Comparison of ENCODE assay signal across 8 cellular contexts in genomic region chr1:3069491-3070303, GRCh38. TPM values are rescaled to one million over a fixed set of nuclear protein-coding genes. Genes with fewer than 3 reads are reported as not detected.
DNase-seq lines count a peak whose midpoint lies in the region; ATAC-seq and TF ChIP-seq lines count a peak whose summit lies in the region.

No MANE protein-coding gene starts in this region.

- no peaks in the 10 kb centered on the region for H3K9me3 Mint-ChIP-seq in activated T-cell treated with anti-CD3 and anti-CD28 coated beads, Interleukin-2, amount 50 U/mL, for 4 hours
- no peaks in the 10 kb centered on the region for H3K9me3 Mint-ChIP-seq in neural crest cell

- peaks cover 41% of the 10 kb centered on the region for H3K27me3 Mint-ChIP-seq in activated T-cell treated with anti-CD3 and anti-CD28 coated beads, Interleukin-2, amount 50 U/mL, for 4 hours (ENCODE audit: low read depth)
- H3K27me3 Mint-ChIP-seq in neural crest cell (ENCODE audit: low read depth) = peaks cover 73% of the 10 kb centered on the region

- ATAC-seq in activated T-cell treated with anti-CD3 and anti-CD28 coated beads, Interleukin-2, amount 50 U/mL, for 4 hours = peak; percentile 15 to 36
- ATAC-seq in foreskin keratinocyte = peak; percentile 7
- no peak for ATAC-seq in activated CD4-positive, CD25-positive, alpha-beta regulatory T cell treated with anti-CD3 and anti-CD28 coated beads, Interleukin-2, amount 50 U/mL, for 24 hours

- H3K4me1 ChIP-seq in foreskin keratinocyte = no peaks in the 10 kb centered on the region

- TF ChIP-seq CTCF in foreskin keratinocyte (conservative IDR thresholded peaks at IDR 0.05) (peak; percentile 38), neural crest cell (conservative IDR thresholded peaks at IDR 0.05) (peak; percentile 52)

- peaks cover 3% of the 10 kb centered on the region for H3K4me1 Mint-ChIP-seq in activated T-cell treated with anti-CD3 and anti-CD28 coated beads, Interleukin-2, amount 50 U/mL, for 4 hours (ENCODE audit: low read depth)
- peaks cover 9% of the 10 kb centered on the region for H3K4me1 Mint-ChIP-seq in neural crest cell

- DNase-seq in activated T-cell treated with anti-CD3 and anti-CD28 coated beads, Interleukin-2, amount 50 U/mL, for 4 hours = no peak
- no peak for DNase-seq in activated T-cell treated with anti-CD3 and anti-CD28 coated beads, Interleukin-2, amount 50 U/mL, for 1 hour
- DNase-seq in UCSD-AML1 (lab: John Stamatoyannopoulos, UW; ENCODE audit: unreplicated experiment) = peak; percentile 50
- no peak for DNase-seq in foreskin keratinocyte
- peak; percentile 65 for DNase-seq in neural crest cell (ENCODE audit: low read depth, low spot score)
- no peak for DNase-seq in NAMALWA (ENCODE audit: low spot score)
- DNase-seq in germinal center (ENCODE audit: low spot score) = no peak

- H3K27ac Mint-ChIP-seq in neural crest cell (ENCODE audit: unreplicated experiment) = no peak overlapping the region

- H3K36me3 Mint-ChIP-seq in activated T-cell treated with anti-CD3 and anti-CD28 coated beads, Interleukin-2, amount 50 U/mL, for 4 hours (ENCODE audit: insufficient read depth) = no peaks in the 10 kb centered on the region
- H3K36me3 Mint-ChIP-seq in neural crest cell (ENCODE audit: low read depth) = no peaks in the 10 kb centered on the region

- H3K27ac ChIP-seq in foreskin keratinocyte = no peak overlapping the region

- peaks cover 93% of the 10 kb centered on the region for H3K27me3 ChIP-seq in foreskin keratinocyte

- H3K4me3 Mint-ChIP-seq in activated T-cell treated with anti-CD3 and anti-CD28 coated beads, Interleukin-2, amount 50 U/mL, for 4 hours = peak overlapping the region; percentile 51
- peak overlapping the region; percentile 90 for H3K4me3 Mint-ChIP-seq in neural crest cell

RNA-seq across cellular contexts. Expression of gene PRDM16, which starts 0.7 kb away (rescaled TPM):
- total RNA-seq in activated T-cell treated with anti-CD3 and anti-CD28 coated beads, Interleukin-2, amount 50 U/mL, for 4 hours = under 1 TPM in 2 of 3 donors, not detected in 1; 0.05 to 0.22 TPM
- 0.04 TPM in 1 of 2 replicates, not detected in the other for total RNA-seq in foreskin keratinocyte
- polyA plus RNA-seq in foreskin keratinocyte = 0.06 and 0.09 TPM in 2 replicates
- total RNA-seq in neural crest cell = 11.7 and 13.2 TPM in 2 replicates

RNA-seq across cellular contexts. Expression of gene ACTRT2, which starts 48.4 kb away (rescaled TPM):
- not detected for total RNA-seq in activated T-cell treated with anti-CD3 and anti-CD28 coated beads, Interleukin-2, amount 50 U/mL, for 4 hours
- total RNA-seq in foreskin keratinocyte = not detected in 2 replicates
- polyA plus RNA-seq in foreskin keratinocyte = not detected in 2 replicates
- total RNA-seq in neural crest cell = not detected in 2 replicates

Comparison
In these comparisons a context has a peak if more than half of its experiments do, and no peak if none do; other contexts are left out.
1. ATAC-seq: peak in activated T-cell treated with anti-CD3 and anti-CD28 coated beads, Interleukin-2, amount 50 U/mL, for 4 hours (2 of 2) and foreskin keratinocyte (single experiment); none in activated CD4-positive, CD25-positive, alpha-beta regulatory T cell treated with anti-CD3 and anti-CD28 coated beads, Interleukin-2, amount 50 U/mL, for 24 hours (0 of 2).
2. DNase-seq: peak in UCSD-AML1 (single experiment) and neural crest cell (single experiment); none in activated T-cell treated with anti-CD3 and anti-CD28 coated beads, Interleukin-2, amount 50 U/mL, for 4 hours (single experiment), activated T-cell treated with anti-CD3 and anti-CD28 coated beads, Interleukin-2, amount 50 U/mL, for 1 hour (single experiment), foreskin keratinocyte (0 of 2), NAMALWA (single experiment) and germinal center (single experiment).
3. RNA of gene PRDM16, which starts 0.7 kb away (total RNA-seq): 11.7 to 13.2 TPM in neural crest cell; 0.05 to 0.22 TPM in activated T-cell treated with anti-CD3 and anti-CD28 coated beads, Interleukin-2, amount 50 U/mL, for 4 hours and 0.04 TPM in foreskin keratinocyte; every median in the first group is over 10 times any median in the second.